ENCODE assay signal across 14 cellular contexts in genomic region chr16:16037970-16038369, GRCh38.
DNase-seq lines count a peak whose midpoint lies in the region; ATAC-seq and TF ChIP-seq lines count a peak whose summit lies in the region.
"Had no signal": no experiment of that assay in that cellular context is flagged by ENCODE, and none has a peak within 500 bp of the region (broad histone marks: within the 10 kb centered on the region; RNA-seq: fewer than 3 reads in every experiment).

No MANE protein-coding gene starts in this region.

- DNase-seq in activated CD4-positive, alpha-beta T cell treated with anti-CD3 and anti-CD28 coated beads, Interleukin-2, amount 10 ng/mL, durations not matched to agents 24 days and 14 days: no peak
- DNase-seq in activated CD4-positive, alpha-beta T cell treated with anti-CD3 and anti-CD28 coated beads, Interleukin-2, amount 10 ng/mL, durations not matched to agents 7 days and 5 days: no peak
- DNase-seq in activated B cell treated with CpG ODN at 0.5 μM for 24 hours (no peak), memory B cell (ENCODE audit: low spot score in 2 of 2) (no peak), SIG-M5 (lab: John Stamatoyannopoulos, UW) (no peak), NCI-H526 treated with DMSO at 0.1 percent for 48 hours (lab: John Stamatoyannopoulos, UW) (no peak)
- no peak for DNase-seq in activated T-cell treated with anti-CD3 and anti-CD28 coated beads, Interleukin-2, amount 50 U/mL, for 72 hours
- DNase-seq: CD4-positive, alpha-beta T cell; DMS79 had no signal

- TF ChIP-seq CTCF in C4-2B (conservative IDR thresholded peaks at IDR 0.05) (no peak), activated B cell treated with CpG ODN at 0.5 μM for 24 hours (IDR thresholded peaks at IDR 0.05) (no peak)

- intact Hi-C loops in activated CD4-positive, alpha-beta T cell treated with anti-CD3 and anti-CD28 coated beads, Interleukin-2, amount 10 ng/mL, durations not matched to agents 24 days and 14 days (cut with micrococcal nuclease): no loop called here
- intact Hi-C loops in activated B cell treated with CpG ODN at 0.5 μM for 24 hours (cut with micrococcal nuclease): loop anchor here (10.0 kb wide), 1 partner anchor 87 kb away; no protein-coding TSS in a partner anchor

- POLR2A ChIA-PET in activated CD4-positive, alpha-beta T cell treated with anti-CD3 and anti-CD28 coated beads, Interleukin-2, amount 10 ng/mL, durations not matched to agents 7 days and 5 days (lab: Charles Lee): no interaction called here
- POLR2A ChIA-PET in activated B cell treated with CpG ODN at 0.5 μM for 24 hours (lab: Charles Lee): no interaction called here

- no peaks in the 10 kb centered on the region for H3K27me3 Mint-ChIP-seq in activated CD4-positive, alpha-beta T cell treated with anti-CD3 and anti-CD28 coated beads, Interleukin-2, amount 10 ng/mL, durations not matched to agents 24 days and 14 days
- H3K27me3 Mint-ChIP-seq in activated CD4-positive, alpha-beta T cell treated with anti-CD3 and anti-CD28 coated beads, Interleukin-2, amount 10 ng/mL, durations not matched to agents 7 days and 5 days: no peaks in the 10 kb centered on the region
- no peaks in the 10 kb centered on the region for H3K27me3 Mint-ChIP-seq in activated B cell treated with CpG ODN at 0.5 μM for 24 hours
- H3K27me3 Mint-ChIP-seq in memory B cell: no peaks in the 10 kb centered on the region
- no peaks in the 10 kb centered on the region for H3K27me3 Mint-ChIP-seq in activated T-cell treated with anti-CD3 and anti-CD28 coated beads, Interleukin-2, amount 50 U/mL, for 72 hours (ENCODE audit: low read depth)
- H3K27me3 Mint-ChIP-seq: CD4-positive, alpha-beta T cell; IgD-negative memory B cell had no signal

- peaks cover 23% of the 10 kb centered on the region for H3K4me1 Mint-ChIP-seq in activated CD4-positive, alpha-beta T cell treated with anti-CD3 and anti-CD28 coated beads, Interleukin-2, amount 10 ng/mL, durations not matched to agents 24 days and 14 days
- H3K4me1 Mint-ChIP-seq in activated CD4-positive, alpha-beta T cell treated with anti-CD3 and anti-CD28 coated beads, Interleukin-2, amount 10 ng/mL, durations not matched to agents 7 days and 5 days: peaks cover 31% of the 10 kb centered on the region
- H3K4me1 Mint-ChIP-seq in activated B cell treated with CpG ODN at 0.5 μM for 24 hours (peaks cover 22% of the 10 kb centered on the region), memory B cell (peaks cover 19% of the 10 kb centered on the region)
- peaks cover 15% of the 10 kb centered on the region for H3K4me1 Mint-ChIP-seq in activated T-cell treated with anti-CD3 and anti-CD28 coated beads, Interleukin-2, amount 50 U/mL, for 72 hours (ENCODE audit: low read depth)

- no peak for ATAC-seq in activated B cell treated with CpG ODN at 0.5 μM for 24 hours (ENCODE audit: low read depth)
- ATAC-seq in memory B cell (ENCODE audit: low read depth): no peak
- no peak for ATAC-seq in activated T-cell treated with anti-CD3 and anti-CD28 coated beads, Interleukin-2, amount 50 U/mL, for 72 hours (replicated peaks in 1 of 2)
- ATAC-seq: GM12878, HCT116 had no signal

- H3K9me3 Mint-ChIP-seq in activated CD4-positive, alpha-beta T cell treated with anti-CD3 and anti-CD28 coated beads, Interleukin-2, amount 10 ng/mL, durations not matched to agents 24 days and 14 days: no peaks in the 10 kb centered on the region
- no peaks in the 10 kb centered on the region for H3K9me3 Mint-ChIP-seq in activated CD4-positive, alpha-beta T cell treated with anti-CD3 and anti-CD28 coated beads, Interleukin-2, amount 10 ng/mL, durations not matched to agents 7 days and 5 days
- H3K9me3 Mint-ChIP-seq in activated B cell treated with CpG ODN at 0.5 μM for 24 hours (no peaks in the 10 kb centered on the region), memory B cell (no peaks in the 10 kb centered on the region)
- H3K9me3 Mint-ChIP-seq in activated T-cell treated with anti-CD3 and anti-CD28 coated beads, Interleukin-2, amount 50 U/mL, for 72 hours: no peaks in the 10 kb centered on the region
- H3K9me3 Mint-ChIP-seq: CD4-positive, alpha-beta T cell; IgD-negative memory B cell had no signal

- H3K27ac Mint-ChIP-seq in activated CD4-positive, alpha-beta T cell treated with anti-CD3 and anti-CD28 coated beads, Interleukin-2, amount 10 ng/mL, durations not matched to agents 24 days and 14 days: peak overlapping the region; percentile 9
- no peak overlapping the region for H3K27ac Mint-ChIP-seq in activated CD4-positive, alpha-beta T cell treated with anti-CD3 and anti-CD28 coated beads, Interleukin-2, amount 10 ng/mL, durations not matched to agents 7 days and 5 days
- peak overlapping the region; percentile 14 for H3K27ac Mint-ChIP-seq in activated B cell treated with CpG ODN at 0.5 μM for 24 hours
- H3K27ac Mint-ChIP-seq in memory B cell: peak overlapping the region; percentile 2
- no peak overlapping the region for H3K27ac Mint-ChIP-seq in activated T-cell treated with anti-CD3 and anti-CD28 coated beads, Interleukin-2, amount 50 U/mL, for 72 hours
- H3K27ac Mint-ChIP-seq: CD4-positive, alpha-beta T cell had no signal

- no peak overlapping the region for H3K4me3 Mint-ChIP-seq in activated CD4-positive, alpha-beta T cell treated with anti-CD3 and anti-CD28 coated beads, Interleukin-2, amount 10 ng/mL, durations not matched to agents 24 days and 14 days
- H3K4me3 Mint-ChIP-seq in activated CD4-positive, alpha-beta T cell treated with anti-CD3 and anti-CD28 coated beads, Interleukin-2, amount 10 ng/mL, durations not matched to agents 7 days and 5 days: no peak overlapping the region
- H3K4me3 Mint-ChIP-seq in activated B cell treated with CpG ODN at 0.5 μM for 24 hours (no peak overlapping the region), memory B cell (no peak overlapping the region)
- no peak overlapping the region for H3K4me3 Mint-ChIP-seq in activated T-cell treated with anti-CD3 and anti-CD28 coated beads, Interleukin-2, amount 50 U/mL, for 72 hours
- H3K4me3 Mint-ChIP-seq: CD4-positive, alpha-beta T cell had no signal

- H3K27ac ChIP-seq in C4-2B: peak overlapping the region; percentile 100
- H3K27ac ChIP-seq: 22Rv1 had no signal

- peaks cover 61% of the 10 kb centered on the region for H3K36me3 Mint-ChIP-seq in activated CD4-positive, alpha-beta T cell treated with anti-CD3 and anti-CD28 coated beads, Interleukin-2, amount 10 ng/mL, durations not matched to agents 24 days and 14 days (ENCODE audit: low read depth)
- H3K36me3 Mint-ChIP-seq in activated CD4-positive, alpha-beta T cell treated with anti-CD3 and anti-CD28 coated beads, Interleukin-2, amount 10 ng/mL, durations not matched to agents 7 days and 5 days (ENCODE audit: low read depth): peaks cover 53% of the 10 kb centered on the region
- H3K36me3 Mint-ChIP-seq in activated B cell treated with CpG ODN at 0.5 μM for 24 hours (ENCODE audit: low read depth): peaks cover 64% of the 10 kb centered on the region
- H3K36me3 Mint-ChIP-seq in memory B cell: peaks cover 21% of the 10 kb centered on the region
- peaks cover 12 to 33% of the 10 kb centered on the region in 2 donors for H3K36me3 Mint-ChIP-seq in activated T-cell treated with anti-CD3 and anti-CD28 coated beads, Interleukin-2, amount 50 U/mL, for 72 hours (ENCODE audit: insufficient read depth in 2 of 2)

- CTCF ChIA-PET in activated CD4-positive, alpha-beta T cell treated with anti-CD3 and anti-CD28 coated beads, Interleukin-2, amount 10 ng/mL, durations not matched to agents 7 days and 5 days (lab: Charles Lee): interaction anchor here (0.6 to 1.5 kb wide), 2 partner anchors 15 to 71 kb away, joined by 3 read pairs; no protein-coding TSS in a partner anchor
- CTCF ChIA-PET in activated B cell treated with CpG ODN at 0.5 μM for 24 hours (lab: Charles Lee): no interaction called here

Comparison
In these comparisons a context has a peak if more than half of its experiments do, and no peak if none do; other contexts are left out.
1. H3K27ac Mint-ChIP-seq: peak in activated CD4-positive, alpha-beta T cell treated with anti-CD3 and anti-CD28 coated beads, Interleukin-2, amount 10 ng/mL, durations not matched to agents 24 days and 14 days (single experiment), activated B cell treated with CpG ODN at 0.5 μM for 24 hours (single experiment) and memory B cell (single experiment); none in activated CD4-positive, alpha-beta T cell treated with anti-CD3 and anti-CD28 coated beads, Interleukin-2, amount 10 ng/mL, durations not matched to agents 7 days and 5 days (single experiment) and activated T-cell treated with anti-CD3 and anti-CD28 coated beads, Interleukin-2, amount 50 U/mL, for 72 hours (single experiment).